14 cellular contexts compared by ENCODE assay signal in genomic region chr12:47281667-47282171, GRCh38.
DNase-seq lines count a peak whose midpoint lies in the region; ATAC-seq and TF ChIP-seq lines count a peak whose summit lies in the region.
"Had no signal": no experiment of that assay in that cellular context is flagged by ENCODE, and none has a peak within 500 bp of the region (broad histone marks: within the 10 kb centered on the region; RNA-seq: fewer than 3 reads in every experiment).

No MANE protein-coding gene starts in this region.

- intact Hi-C loops in CD4-positive, alpha-beta T cell (cut with DNase I, micrococcal nuclease): no loop called here

- H3K27ac Mint-ChIP-seq in CD4-positive, alpha-beta T cell: peak overlapping the region; percentile 90
- H3K27ac Mint-ChIP-seq in glutamatergic neuron (ENCODE audit: unreplicated experiment): no peak overlapping the region

- H2AFZ ChIP-seq in OCI-LY3 (ENCODE audit: low read depth, low read length): peak overlapping the region; percentile 58
- peak overlapping the region; percentile 13 for H2AFZ ChIP-seq in osteoblast (ENCODE audit: low read length)
- H2AFZ ChIP-seq in Karpas-422 (ENCODE audit: low read length): no peak overlapping the region

- H3K36me3 Mint-ChIP-seq in CD4-positive, alpha-beta T cell (ENCODE audit: low read depth): peaks cover 7% of the 10 kb centered on the region
- no peaks in the 10 kb centered on the region for H3K36me3 Mint-ChIP-seq in glutamatergic neuron (ENCODE audit: unreplicated experiment)

- peak overlapping the region; percentile 29; the same call in 1 of the 2 replicates for H3K4me2 ChIP-seq in OCI-LY3 (ENCODE audit: low read length)
- H3K4me2 ChIP-seq in osteoblast (ENCODE audit: insufficient read depth, low read length): peak overlapping the region; percentile 68
- H3K4me2 ChIP-seq in Karpas-422 (ENCODE audit: low read depth, low read length, poor library complexity, severe bottlenecking): no peak overlapping the region

- no peak overlapping the region for H3K4me3 Mint-ChIP-seq in CD4-positive, alpha-beta T cell
- no peak overlapping the region for H3K4me3 Mint-ChIP-seq in glutamatergic neuron (ENCODE audit: unreplicated experiment)

- H3K9ac ChIP-seq in OCI-LY3 (ENCODE audit: low read length) (no peak overlapping the region), Karpas-422 (ENCODE audit: low read length) (no peak overlapping the region)

- H4K20me1 ChIP-seq in OCI-LY3 (ENCODE audit: insufficient read depth, low read length) (no peaks in the 10 kb centered on the region), osteoblast (ENCODE audit: insufficient read depth, low read length) (no peaks in the 10 kb centered on the region), Karpas-422 (ENCODE audit: insufficient read depth, low read depth, low read length) (no peaks in the 10 kb centered on the region)

- no peak overlapping the region for H3K4me3 ChIP-seq in OCI-LY3 (ENCODE audit: low read length)
- H3K4me3 ChIP-seq in astrocyte of the spinal cord (ENCODE audit: low read depth, low read length): no peak overlapping the region
- no peak overlapping the region for H3K4me3 ChIP-seq in osteoblast (ENCODE audit: insufficient read depth, low read length)
- no peak overlapping the region for H3K4me3 ChIP-seq in Karpas-422 (ENCODE audit: low read length)

- H3K79me2 ChIP-seq in OCI-LY3 (ENCODE audit: low read length): no peaks in the 10 kb centered on the region
- no peaks in the 10 kb centered on the region for H3K79me2 ChIP-seq in osteoblast (ENCODE audit: insufficient read depth, low read length)
- H3K79me2 ChIP-seq in Karpas-422 (ENCODE audit: low read length): no peaks in the 10 kb centered on the region

- H3K4me1 Mint-ChIP-seq in CD4-positive, alpha-beta T cell (ENCODE audit: low read depth): peaks cover 55% of the 10 kb centered on the region
- H3K4me1 Mint-ChIP-seq in glutamatergic neuron (ENCODE audit: low read depth, unreplicated experiment): peaks cover 3% of the 10 kb centered on the region

- no peaks in the 10 kb centered on the region for H3K27me3 ChIP-seq in CD4-positive, alpha-beta T cell (ENCODE audit: control insufficient read depth, insufficient read depth, low read length)
- H3K27me3 ChIP-seq in OCI-LY3 (ENCODE audit: low read depth, low read length) (no peaks in the 10 kb centered on the region), osteoblast (ENCODE audit: insufficient read depth, low read length) (no peaks in the 10 kb centered on the region), Karpas-422 (ENCODE audit: low read length) (no peaks in the 10 kb centered on the region)

- CTCF ChIA-PET in CD4-positive, alpha-beta T cell (lab: Charles Lee): interaction anchor here (0.7 kb wide), 1 partner anchor 50 kb away, joined by 3 read pairs; no protein-coding TSS in a partner anchor

- no peak overlapping the region for H3K27ac ChIP-seq in CD4-positive, alpha-beta T cell (ENCODE audit: low read depth, low read length)
- H3K27ac ChIP-seq in OCI-LY3 (ENCODE audit: low read length): 0 out of 2 replicates have a peak overlapping the region, but pooled peaks have one; percentile 17
- peak overlapping the region; percentile 78 for H3K27ac ChIP-seq in osteoblast (ENCODE audit: low read depth, low read length)
- no peak overlapping the region for H3K27ac ChIP-seq in Karpas-422 (ENCODE audit: low read length)

- H3K9me3 ChIP-seq in CD4-positive, alpha-beta T cell (ENCODE audit: control insufficient read depth, low read length): no peaks in the 10 kb centered on the region
- H3K9me3 ChIP-seq in OCI-LY3 (ENCODE audit: insufficient read depth, low read length): no peaks in the 10 kb centered on the region
- H3K9me3 ChIP-seq in osteoblast (ENCODE audit: low read depth, low read length): no peaks in the 10 kb centered on the region
- no peaks in the 10 kb centered on the region for H3K9me3 ChIP-seq in Karpas-422 (ENCODE audit: low read length)

- no peak for ATAC-seq in CD4-positive, alpha-beta T cell (ENCODE audit: poor library complexity)

- in situ Hi-C loops in astrocyte of the spinal cord (cut with HindIII; ENCODE audit: low sequenced_read_pairs): no loop called here

- H3K4me1 ChIP-seq in OCI-LY3 (ENCODE audit: low read length) (peaks cover 31% of the 10 kb centered on the region), osteoblast (ENCODE audit: insufficient read depth, low read length) (peaks cover 45% of the 10 kb centered on the region), Karpas-422 (ENCODE audit: low read length) (peaks cover 4% of the 10 kb centered on the region)

- TF ChIP-seq CTCF in CD4-positive, alpha-beta T cell (IDR thresholded peaks at IDR 0.05): no peak
- TF ChIP-seq CTCF in OCI-LY3 (IDR thresholded peaks at IDR 0.05; ENCODE audit: low read depth, low read length) (no peak), astrocyte of the spinal cord (IDR thresholded peaks at IDR 0.05; ENCODE audit: low read depth, low read length) (no peak), osteoblast (IDR thresholded peaks at IDR 0.05; ENCODE audit: extremely low read depth, low read depth, low read length) (no peak), glutamatergic neuron (IDR thresholded peaks at IDR 0.05; ENCODE audit: partially characterized antibody, unreplicated experiment) (no peak)

- no peaks in the 10 kb centered on the region for H3K27me3 Mint-ChIP-seq in CD4-positive, alpha-beta T cell
- no peaks in the 10 kb centered on the region for H3K27me3 Mint-ChIP-seq in glutamatergic neuron (ENCODE audit: unreplicated experiment)

- DNase-seq in CD4-positive, alpha-beta T cell: no peak
- peak; percentile 58 for DNase-seq in astrocyte of the spinal cord (ENCODE audit: low read depth, low spot score)
- no peak for DNase-seq in osteoblast (ENCODE audit: insufficient read length, low spot score, missing footprints)
- no peak for DNase-seq in DMS153 (lab: John Stamatoyannopoulos, UW)
- DNase-seq in glutamatergic neuron: no peak
- DNase-seq in Karpas-422: no peak
- DNase-seq in NCI-H446 (lab: John Stamatoyannopoulos, UW): no peak
- DNase-seq: activated CD4-positive, CD25-positive, alpha-beta regulatory T cell treated with anti-CD3 and anti-CD28 coated beads, Interleukin-2, amount 50 U/mL, for 72 hours; aorta; C1 segment of cervical spinal cord; NCI-H510A; retina; SHP77 had no signal

- POLR2A ChIA-PET in CD4-positive, alpha-beta T cell (lab: Charles Lee): interaction anchor here (0.6 to 1.2 kb wide), 4 partner anchors 9 to 1083 kb away, joined by 3 to 6 read pairs (median 4); no protein-coding TSS in a partner anchor

- H3K36me3 ChIP-seq in OCI-LY3 (replicated peaks; ENCODE audit: low read depth, low read length) (no peaks in the 10 kb centered on the region), osteoblast (ENCODE audit: insufficient read depth, low read length) (no peaks in the 10 kb centered on the region), Karpas-422 (ENCODE audit: insufficient read depth, low read length) (no peaks in the 10 kb centered on the region)

- H3K9me2 ChIP-seq in Karpas-422 (replicated peaks; ENCODE audit: insufficient read depth, low read length): no peaks in the 10 kb centered on the region

- peaks cover 5% of the 10 kb centered on the region for H3K9me3 Mint-ChIP-seq in CD4-positive, alpha-beta T cell
- no peaks in the 10 kb centered on the region for H3K9me3 Mint-ChIP-seq in glutamatergic neuron (ENCODE audit: unreplicated experiment)

Comparison
In these comparisons a context has a peak if more than half of its experiments do, and no peak if none do; other contexts are left out.
1. H3K27ac ChIP-seq: peak in OCI-LY3 (single experiment) and osteoblast (single experiment); none in CD4-positive, alpha-beta T cell (single experiment) and Karpas-422 (single experiment).